16 cellular contexts compared by ENCODE assay signal in genomic region chr7:22945584-22945983, GRCh38.
DNase-seq lines count a peak whose midpoint lies in the region; ATAC-seq and TF ChIP-seq lines count a peak whose summit lies in the region.
"Had no signal": no experiment of that assay in that cellular context is flagged by ENCODE, and none has a peak within 500 bp of the region (broad histone marks: within the 10 kb centered on the region; RNA-seq: fewer than 3 reads in every experiment).

No MANE protein-coding gene starts in this region.

- no peaks in the 10 kb centered on the region for H3K4me1 Mint-ChIP-seq in MCF 10A (ENCODE audit: insufficient read depth, unreplicated experiment)
- H3K4me1 Mint-ChIP-seq: CD14-positive monocyte had no signal

- H3K27ac Mint-ChIP-seq in MCF 10A (ENCODE audit: low read depth, unreplicated experiment) = no peak overlapping the region

- H3K9me3 Mint-ChIP-seq in MCF 10A (ENCODE audit: unreplicated experiment) = no peaks in the 10 kb centered on the region
- H3K9me3 Mint-ChIP-seq: CD14-positive monocyte had no signal

- 98% methylated on average over 5 of the region's 6 CpGs for WGBS in mammary epithelial cell (ENCODE audit: low coverage, missing lambda C conversion rate)

- H3K27me3 ChIP-seq in breast epithelium (no peaks in the 10 kb centered on the region), mammary epithelial cell (ENCODE audit: insufficient read depth, low read length) (no peaks in the 10 kb centered on the region)

- no peak for TF ChIP-seq CTCF in MCF 10A (IDR thresholded peaks at IDR 0.05; ENCODE audit: unreplicated experiment)
- TF ChIP-seq CTCF in breast epithelium (IDR thresholded peaks at IDR 0.05) = no peak
- no peak for TF ChIP-seq CTCF in mammary epithelial cell (conservative IDR thresholded peaks at IDR 0.05 in 1 of 2, IDR thresholded peaks at IDR 0.05 in 1 of 2; ENCODE audit: extremely low read depth in 1 of 2, insufficient read depth in 1 of 2, low read depth in 1 of 2, low read length in 2 of 2)

- no peak overlapping the region for H3K4me3 Mint-ChIP-seq in MCF 10A (ENCODE audit: unreplicated experiment)
- H3K4me3 Mint-ChIP-seq: CD14-positive monocyte had no signal

- ATAC-seq in GM21447 (IDR thresholded peaks at IDR 0.05; ENCODE audit: unreplicated experiment) = no peak
- no peak for ATAC-seq in GM21381 (IDR thresholded peaks at IDR 0.05; ENCODE audit: unreplicated experiment)

- dilution Hi-C loops in mammary epithelial cell (cut with HindIII; ENCODE audit: low sequenced_read_pairs) = no loop called here

- intact Hi-C loops in MCF 10A (cut with micrococcal nuclease) = no loop called here
- intact Hi-C loops in breast epithelium (cut with DNase I; ENCODE audit: low total_unique reads) = no loop called here
- intact Hi-C loops in mammary epithelial cell (cut with micrococcal nuclease) = no loop called here

- POLR2A ChIA-PET in MCF 10A (lab: Yijun Ruan, JAX) = interaction anchor here (0.9 kb wide), 1 partner anchor 118 kb away, joined by 3 read pairs; no protein-coding TSS in a partner anchor

- no peak overlapping the region for H2AFZ ChIP-seq in mammary epithelial cell (ENCODE audit: low read depth, low read length)

- BruUV-seq in MCF 10A (replicated peaks; lab: Mats Ljungman, UMichigan) = TSS peak; percentile 28
- TSS peak; percentile 22 for BruUV-seq in mammary epithelial cell (replicated peaks; lab: Mats Ljungman, UMichigan)

- TF ChIP-seq POLR2A in breast epithelium (IDR thresholded peaks at IDR 0.05) = no peak

- H3K4me3 ChIP-seq in breast epithelium (no peak overlapping the region), mammary epithelial cell (replicated peaks in 1 of 3; ENCODE audit: insufficient read depth in 1 of 3, low read depth in 2 of 3, low read length in 3 of 3) (no peak overlapping the region)

- H3K27me3 Mint-ChIP-seq in MCF 10A (ENCODE audit: insufficient read depth, unreplicated experiment) = no peaks in the 10 kb centered on the region

- no peaks in the 10 kb centered on the region for H4K20me1 ChIP-seq in mammary epithelial cell (ENCODE audit: insufficient read depth, low read length)

- DNase-seq in MCF 10A (ENCODE audit: unreplicated experiment) (no peak), breast epithelium (ENCODE audit: low spot score in 2 of 2) (no peak), mammary epithelial cell (no peak), iris pigment epithelial cell (ENCODE audit: low read depth) (peak; percentile 63), AML-193 (lab: John Stamatoyannopoulos, UW) (no peak)
- DNase-seq in stimulated activated CD4-positive, alpha-beta T cell treated with anti-CD3 and anti-CD28 coated beads, Interleukin-15, amount 100 ng/mL, for 24 hours = no peak
- DNase-seq: KBM-7, NCI-H1092, NCI-H1694, NCI-H2107, NCI-H226, NCI-H526 had no signal

- H3K4me1 ChIP-seq in breast epithelium (no peaks in the 10 kb centered on the region), mammary epithelial cell (ENCODE audit: insufficient read depth, low read length) (no peaks in the 10 kb centered on the region)

- H3K9me3 ChIP-seq in breast epithelium (no peaks in the 10 kb centered on the region), mammary epithelial cell (replicated peaks; ENCODE audit: insufficient read depth, low read length) (no peaks in the 10 kb centered on the region)

- H3K9ac ChIP-seq in mammary epithelial cell (ENCODE audit: insufficient read depth, low read length) = no peak overlapping the region

- CTCF ChIA-PET in MCF 10A (lab: Yijun Ruan, JAX) (no interaction called here), mammary epithelial cell (lab: Charles Lee; ENCODE audit: low non-redundant PET) (no interaction called here)

- H3K27ac ChIP-seq in breast epithelium (no peak overlapping the region), mammary epithelial cell (ENCODE audit: insufficient read depth, low read depth, low read length) (no peak overlapping the region)
- H3K27ac ChIP-seq: 22Rv1 had no signal

- no peak overlapping the region for H3K4me2 ChIP-seq in mammary epithelial cell (ENCODE audit: insufficient read depth, low read depth, low read length)

- peaks cover 11% of the 10 kb centered on the region for H3K36me3 Mint-ChIP-seq in MCF 10A (ENCODE audit: insufficient read depth, unreplicated experiment)

- in situ Hi-C loops in mammary epithelial cell (cut with MboI; ENCODE audit: low sequenced_read_pairs in 2 of 2) = no loop called here

- H3K79me2 ChIP-seq in mammary epithelial cell (ENCODE audit: insufficient read depth, low read length) = no peaks in the 10 kb centered on the region

- H3K36me3 ChIP-seq in breast epithelium (no peaks in the 10 kb centered on the region), mammary epithelial cell (ENCODE audit: insufficient read depth, low read length) (peaks cover 11% of the 10 kb centered on the region)
